34 cellular contexts compared by ENCODE assay signal in the genomic region with DNA sequence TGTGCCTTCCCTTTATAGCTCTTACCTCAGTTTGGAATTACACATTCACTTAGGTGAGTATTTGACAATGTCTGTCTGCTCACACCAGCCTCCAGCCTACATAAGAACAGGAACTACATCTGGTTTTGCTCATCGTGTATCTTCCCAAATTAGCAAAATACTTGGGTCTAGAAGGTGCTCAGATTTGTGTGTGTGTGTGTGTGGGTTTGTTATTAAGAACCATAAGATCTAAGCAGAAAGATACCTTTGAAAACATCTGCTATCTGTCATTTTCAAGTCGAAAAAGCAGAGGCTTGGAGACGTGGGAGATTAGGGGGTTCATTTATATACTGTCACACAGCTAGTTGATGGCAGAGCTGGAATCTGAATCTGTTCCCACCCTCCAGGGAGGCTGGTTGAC. TPM values are rescaled to one million over a fixed set of nuclear protein-coding genes. Genes with fewer than 3 reads are reported as not detected.
"Had no signal": no experiment of that assay in that cellular context is flagged by ENCODE, and none has a peak within 500 bp of the region (broad histone marks: within the 10 kb centered on the region; RNA-seq: fewer than 3 reads in every experiment).

No MANE protein-coding gene starts in this region.

- H3K36me3 ChIP-seq: SJCRH30, WERI-Rb-1 had no signal

- H3K4me3 ChIP-seq: SJCRH30, SK-N-MC had no signal

- FAIRE-seq: bronchial epithelial cell, RCC 7860 had no signal

- H3K27ac ChIP-seq: SJCRH30, SK-N-MC, WERI-Rb-1 had no signal

- H3K27me3 ChIP-seq: SJCRH30 had no signal

- ATAC-seq: activated CD8-positive, alpha-beta memory T cell treated with anti-CD3 and anti-CD28 coated beads, Interleukin-2, amount 10 ng/mL, durations not matched to agents 7 days and 5 days; activated naive CD8-positive, alpha-beta T cell treated with anti-CD3 and anti-CD28 coated beads, Interleukin-2, amount 50 U/mL, for 24 hours; PC-3 had no signal

- DNase-seq: activated CD4-positive, alpha-beta memory T cell treated with anti-CD3 and anti-CD28 coated beads, Interleukin-2, amount 10 ng/mL, durations not matched to agents 7 days and 5 days; activated CD4-positive, alpha-beta T cell treated with anti-CD3 and anti-CD28 coated beads for 1 hour; activated CD4-positive, alpha-beta T cell treated with anti-CD3 and anti-CD28 coated beads for 48 hours; activated CD4-positive, CD25-positive, alpha-beta regulatory T cell; activated CD8-positive, alpha-beta memory T cell treated with anti-CD3 and anti-CD28 coated beads for 24 hours; activated CD8-positive, alpha-beta memory T cell treated with anti-CD3 and anti-CD28 coated beads, Interleukin-2, amount 10 ng/mL, durations not matched to agents 7 days and 5 days; activated CD8-positive, alpha-beta memory T cell treated with anti-CD3 and anti-CD28 coated beads, Interleukin-2, amount 50 U/mL, for 48 hours; activated effector memory CD4-positive, alpha-beta T cell treated with Interleukin-2 at 50 U/mL for 16 hours; activated naive CD4-positive, alpha-beta T cell treated with anti-CD3 and anti-CD28 coated beads, Interleukin-2, amount 10 ng/mL, durations not matched to agents 7 days and 5 days; activated naive CD8-positive, alpha-beta T cell treated with anti-CD3 and anti-CD28 coated beads, Interleukin-2, amount 50 U/mL, for 24 hours; activated T-cell treated with anti-CD3 and anti-CD28 coated beads, Interleukin-2, amount 50 U/mL, for 48 hours; anterior cingulate cortex; cerebellar nuclear complex; MM.1S; MV-4-11; NCI-H1092; NCI-H1436 treated with DMSO at 0.1 percent for 48 hours; NCI-H1694 treated with DMSO at 0.1 percent for 48 hours; NCI-H2029; NCI-H510A; NCI-H526; NCI-H748 treated with DMSO at 0.1 percent for 48 hours; NK-92 treated with Interleukin-12 subunit alpha and Interleukin-12 subunit beta, amount 100 ng/mL, for 24 hours; PC-3; SHP77; SJCRH30; T1000; WERI-Rb-1 had no signal

- H3K9me3 ChIP-seq: SJCRH30 had no signal

RNA-seq across cellular contexts. Expression of a gene that starts 14.8 kb away (rescaled TPM):
- total RNA-seq: activated CD4-positive, alpha-beta memory T cell treated with anti-CD3 and anti-CD28 coated beads, Interleukin-2, amount 10 ng/mL, durations not matched to agents 7 days and 5 days; activated CD8-positive, alpha-beta memory T cell treated with anti-CD3 and anti-CD28 coated beads, Interleukin-2, amount 10 ng/mL, durations not matched to agents 7 days and 5 days; LHCN-M2; SJCRH30; T-helper 1 cell treated with Interleukin-12 subunit alpha and Interleukin-12 subunit beta and Interleukin-4 antibody, amounts not matched to agents 30 ng/mL and 1 ng/mL, for 36 hours; T-helper 2 cell treated with Interferon-gamma antibody and Interleukin-4, amounts not matched to agents 100 ng/mL and 5 ng/mL, for 36 hours had no signal
